In genomic region chr3:103794656-103795055, GRCh38 we compare ENCODE assay signal across 13 cellular contexts.
DNase-seq lines count a peak whose midpoint lies in the region; ATAC-seq and TF ChIP-seq lines count a peak whose summit lies in the region.
"Had no signal": no experiment of that assay in that cellular context is flagged by ENCODE, and none has a peak within 500 bp of the region (broad histone marks: within the 10 kb centered on the region; RNA-seq: fewer than 3 reads in every experiment).

No MANE protein-coding gene starts in this region.

- H3K27ac ChIP-seq in liver (ENCODE audit: low read depth in 1 of 2, low read length in 2 of 2), result no peak overlapping the region
- H3K27ac ChIP-seq: sigmoid colon, upper lobe of right lung had no signal

- H3K4me3 ChIP-seq in liver (ENCODE audit: low read depth in 1 of 3, low read length in 3 of 3), result no peak overlapping the region
- H3K4me3 ChIP-seq: sigmoid colon, upper lobe of right lung had no signal

- no peaks in the 10 kb centered on the region for H3K36me3 ChIP-seq in liver (ENCODE audit: control insufficient read depth in 4 of 4, insufficient read depth in 3 of 4, low read depth in 1 of 4, low read length in 3 of 4)
- H3K36me3 ChIP-seq: sigmoid colon, upper lobe of right lung had no signal

- H3K9ac ChIP-seq in liver (ENCODE audit: low read depth in 1 of 2, low read length in 2 of 2), result no peak overlapping the region

- TF ChIP-seq RAD21 in liver (IDR thresholded peaks at IDR 0.05), result peak; percentile 15 to 48

- in situ Hi-C loops in G401 (cut with HindIII; ENCODE audit: low sequenced_read_pairs), result no loop called here

- ATAC-seq in HG02943 (IDR thresholded peaks at IDR 0.05; ENCODE audit: low read depth, unreplicated experiment), result peak; percentile 68
- ATAC-seq in HG02642 (IDR thresholded peaks at IDR 0.05; ENCODE audit: poor library complexity, unreplicated experiment), result no peak
- ATAC-seq: activated T-helper 17 cell treated with anti-CD3 and anti-CD28 coated beads, Interleukin-2, amount 50 U/mL, for 72 hours; upper lobe of right lung had no signal

- 26% methylated on average over 3 of the region's 3 CpGs for WGBS in liver

- DNase-seq in G401 (ENCODE audit: low spot score) (peak; percentile 11), SK-N-DZ (ENCODE audit: low spot score) (peak; percentile 21), NCI-H2107 (lab: John Stamatoyannopoulos, UW) (no peak), T-helper 9 cell (no peak)
- DNase-seq in activated naive CD4-positive, alpha-beta T cell treated with anti-CD3 and anti-CD28 coated beads, Interleukin-2, amount 50 U/mL, for 16 hours, result no peak
- DNase-seq: IMR-90, NCI-H510A, sigmoid colon, upper lobe of right lung had no signal

- no peaks in the 10 kb centered on the region for H3K27me3 ChIP-seq in liver (ENCODE audit: control insufficient read depth in 4 of 4, insufficient read depth in 4 of 4, low read length in 3 of 4)
- H3K27me3 ChIP-seq: sigmoid colon, upper lobe of right lung had no signal

- no peaks in the 10 kb centered on the region for H3K4me1 ChIP-seq in liver (ENCODE audit: control insufficient read depth in 4 of 4, insufficient read depth in 4 of 4, low read length in 3 of 4)
- H3K4me1 ChIP-seq: sigmoid colon, upper lobe of right lung had no signal

- H3K9me3 ChIP-seq in liver (ENCODE audit: control insufficient read depth in 4 of 4, low read length in 3 of 4), result no peaks in the 10 kb centered on the region
- H3K9me3 ChIP-seq: sigmoid colon, upper lobe of right lung had no signal

- no peak for TF ChIP-seq CTCF in liver (IDR thresholded peaks at IDR 0.05; ENCODE audit: low read depth, low read length, missing input control)

TF ChIP-seq in liver, 16 proteins besides CTCF, POLR2A, EP300 and RAD21:
- TF ChIP-seq GABPA (IDR thresholded peaks at IDR 0.05 in 1 of 2, conservative IDR thresholded peaks at IDR 0.05 in 1 of 2) (no peak), NR2F2 (IDR thresholded peaks at IDR 0.05) (no peak), SP1 (IDR thresholded peaks at IDR 0.05) (no peak), FOXA2 (IDR thresholded peaks at IDR 0.05) (no peak), EGR1 (IDR thresholded peaks at IDR 0.05; ENCODE audit: low read depth in 2 of 2) (no peak), HNF4G (IDR thresholded peaks at IDR 0.05) (no peak), ATF3 (IDR thresholded peaks at IDR 0.05) (no peak), HNF4A (conservative IDR thresholded peaks at IDR 0.05) (no peak), TAF1 (conservative IDR thresholded peaks at IDR 0.05) (no peak), YY1 (IDR thresholded peaks at IDR 0.05) (no peak), JUND (IDR thresholded peaks at IDR 0.05) (no peak), MAX (IDR thresholded peaks at IDR 0.05) (no peak), RXRA (IDR thresholded peaks at IDR 0.05) (no peak), REST (IDR thresholded peaks at IDR 0.05) (no peak), FOXA1 (IDR thresholded peaks at IDR 0.05) (no peak)
- TF ChIP-seq, protein P1, sequence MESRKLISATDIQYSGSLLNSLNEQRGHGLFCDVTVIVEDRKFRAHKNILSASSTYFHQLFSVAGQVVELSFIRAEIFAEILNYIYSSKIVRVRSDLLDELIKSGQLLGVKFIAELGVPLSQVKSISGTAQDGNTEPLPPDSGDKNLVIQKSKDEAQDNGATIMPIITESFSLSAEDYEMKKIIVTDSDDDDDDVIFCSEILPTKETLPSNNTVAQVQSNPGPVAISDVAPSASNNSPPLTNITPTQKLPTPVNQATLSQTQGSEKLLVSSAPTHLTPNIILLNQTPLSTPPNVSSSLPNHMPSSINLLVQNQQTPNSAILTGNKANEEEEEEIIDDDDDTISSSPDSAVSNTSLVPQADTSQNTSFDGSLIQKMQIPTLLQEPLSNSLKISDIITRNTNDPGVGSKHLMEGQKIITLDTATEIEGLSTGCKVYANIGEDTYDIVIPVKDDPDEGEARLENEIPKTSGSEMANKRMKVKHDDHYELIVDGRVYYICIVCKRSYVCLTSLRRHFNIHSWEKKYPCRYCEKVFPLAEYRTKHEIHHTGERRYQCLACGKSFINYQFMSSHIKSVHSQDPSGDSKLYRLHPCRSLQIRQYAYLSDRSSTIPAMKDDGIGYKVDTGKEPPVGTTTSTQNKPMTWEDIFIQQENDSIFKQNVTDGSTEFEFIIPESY (IDR thresholded peaks at IDR 0.05), result no peak
TF ChIP-seq in liver: peak in this region for 0.

Comparison
In these comparisons a context has a peak if more than half of its experiments do, and no peak if none do; other contexts are left out.
1. DNase-seq: peak in G401 (single experiment) and SK-N-DZ (single experiment); none in NCI-H2107 (single experiment), T-helper 9 cell (single experiment) and activated naive CD4-positive, alpha-beta T cell treated with anti-CD3 and anti-CD28 coated beads, Interleukin-2, amount 50 U/mL, for 16 hours (single experiment).